Comparison of ENCODE assay signal across 11 cellular contexts in genomic region chr21:31630062-31630711, GRCh38. TPM values are rescaled to one million over a fixed set of nuclear protein-coding genes. Genes with fewer than 3 reads are reported as not detected.
DNase-seq lines count a peak whose midpoint lies in the region; ATAC-seq, FAIRE-seq and TF ChIP-seq lines count a peak whose summit lies in the region.
"Had no signal": no experiment of that assay in that cellular context is flagged by ENCODE, and none has a peak within 500 bp of the region (broad histone marks: within the 10 kb centered on the region; RNA-seq: fewer than 3 reads in every experiment).

No MANE protein-coding gene starts in this region.

- H3K4me2 ChIP-seq in A549, result peak overlapping the region; percentile 53

- 6% methylated on average over 8 of the region's 8 CpGs for WGBS in A549 (ENCODE audit: missing lambda C conversion rate)

- no peak for TF ChIP-seq POLR2A in A549 (IDR thresholded peaks at IDR 0.05; ENCODE audit: low read length)

- no peak for TF ChIP-seq RAD21 in A549 (conservative IDR thresholded peaks at IDR 0.05 in 1 of 2, IDR thresholded peaks at IDR 0.05 in 1 of 2)

- H3K4me3 ChIP-seq in A549, result no peak overlapping the region
- H3K4me3 ChIP-seq in WERI-Rb-1 (ENCODE audit: low read depth, low read length), result no peak overlapping the region
- no peak overlapping the region for H3K4me3 ChIP-seq in kidney (ENCODE audit: low read length in 2 of 2)

- POLR2A ChIA-PET in A549 (lab: Yijun Ruan, JAX), result no interaction called here
- POLR2A ChIA-PET in activated CD8-positive, alpha-beta T cell treated with anti-CD3 and anti-CD28 coated beads, Interleukin-2, amount 10 ng/mL, durations not matched to agents 7 days and 5 days (lab: Charles Lee), result no interaction called here

- H3K4me1 Mint-ChIP-seq in activated CD8-positive, alpha-beta T cell treated with anti-CD3 and anti-CD28 coated beads, Interleukin-2, amount 10 ng/mL, durations not matched to agents 7 days and 5 days (ENCODE audit: low read depth), result no peaks in the 10 kb centered on the region
- H3K4me1 Mint-ChIP-seq in nephron progenitor cell, result peaks cover 11% of the 10 kb centered on the region
- H3K4me1 Mint-ChIP-seq: CD4-positive, alpha-beta memory T cell had no signal

- H3K4me1 ChIP-seq in A549, result peaks cover 13% of the 10 kb centered on the region
- H3K4me1 ChIP-seq in kidney (ENCODE audit: control insufficient read depth in 1 of 2, insufficient read depth in 1 of 2, low read depth in 1 of 2, low read length in 2 of 2), result peaks cover 0 to 8% of the 10 kb centered on the region in 2 donors

- DNase-seq in A549 (ENCODE audit: low read depth in 1 of 2, low spot score in 1 of 2) (peak; percentile 8 to 79), HPDE6-E6E7 (ENCODE audit: extremely low spot score) (peak; percentile 64), WERI-Rb-1 (peak; percentile 36), kidney (no peak), activated gamma-delta T cell treated with Interleukin-2 at 50 U/mL for 16 hours (no peak), nephron progenitor cell (no peak), NCI-H1930 (lab: John Stamatoyannopoulos, UW) (no peak)
- DNase-seq in activated CD8-positive, alpha-beta T cell treated with anti-CD3 and anti-CD28 coated beads, Interleukin-2, amount 10 ng/mL, durations not matched to agents 7 days and 5 days, result no peak
- DNase-seq: CD4-positive, alpha-beta memory T cell; mesendoderm; T-helper 2 cell had no signal

- peaks cover 2% of the 10 kb centered on the region for H3K36me3 Mint-ChIP-seq in activated CD8-positive, alpha-beta T cell treated with anti-CD3 and anti-CD28 coated beads, Interleukin-2, amount 10 ng/mL, durations not matched to agents 7 days and 5 days (ENCODE audit: low read depth)
- H3K36me3 Mint-ChIP-seq in nephron progenitor cell (ENCODE audit: low read depth), result peaks cover 8% of the 10 kb centered on the region
- H3K36me3 Mint-ChIP-seq: CD4-positive, alpha-beta memory T cell had no signal

- TF ChIP-seq CTCF in A549 (IDR thresholded peaks at IDR 0.05), result no peak
- TF ChIP-seq CTCF in WERI-Rb-1 (IDR thresholded peaks at IDR 0.05; ENCODE audit: low read depth, low read length), result no peak
- no peak for TF ChIP-seq CTCF in kidney (IDR thresholded peaks at IDR 0.05; ENCODE audit: borderline replicate concordance, extremely low read depth, insufficient read depth)
- no peak for TF ChIP-seq CTCF in nephron progenitor cell (IDR thresholded peaks at IDR 0.05)

- H3K4me3 Mint-ChIP-seq in activated CD8-positive, alpha-beta T cell treated with anti-CD3 and anti-CD28 coated beads, Interleukin-2, amount 10 ng/mL, durations not matched to agents 7 days and 5 days, result no peak overlapping the region
- H3K4me3 Mint-ChIP-seq in nephron progenitor cell, result no peak overlapping the region
- H3K4me3 Mint-ChIP-seq: CD4-positive, alpha-beta memory T cell had no signal

- ATAC-seq in A549, result peak; percentile 19 to 86; a peak in 4 of 6 replicates
- ATAC-seq in activated CD8-positive, alpha-beta T cell treated with anti-CD3 and anti-CD28 coated beads, Interleukin-2, amount 10 ng/mL, durations not matched to agents 7 days and 5 days, result no peak

- no peak for FAIRE-seq in A549 (lab: Jason Lieb, UNC)
- FAIRE-seq in kidney (lab: Jason Lieb, UNC), result peak; percentile 50

- peaks cover 5% of the 10 kb centered on the region for H3K27me3 Mint-ChIP-seq in activated CD8-positive, alpha-beta T cell treated with anti-CD3 and anti-CD28 coated beads, Interleukin-2, amount 10 ng/mL, durations not matched to agents 7 days and 5 days (ENCODE audit: low read depth)
- peaks cover 6% of the 10 kb centered on the region for H3K27me3 Mint-ChIP-seq in nephron progenitor cell (ENCODE audit: low read depth, poor library complexity)
- H3K27me3 Mint-ChIP-seq: CD4-positive, alpha-beta memory T cell had no signal

- H3K27ac Mint-ChIP-seq in activated CD8-positive, alpha-beta T cell treated with anti-CD3 and anti-CD28 coated beads, Interleukin-2, amount 10 ng/mL, durations not matched to agents 7 days and 5 days, result no peak overlapping the region
- H3K27ac Mint-ChIP-seq in nephron progenitor cell, result no peak overlapping the region
- H3K27ac Mint-ChIP-seq: CD4-positive, alpha-beta memory T cell had no signal

- intact Hi-C loops in kidney (cut with DNase I), result no loop called here

- H3K9me3 ChIP-seq in A549, result no peaks in the 10 kb centered on the region
- H3K9me3 ChIP-seq in WERI-Rb-1 (ENCODE audit: severe bottlenecking), result peaks cover 5% of the 10 kb centered on the region
- H3K9me3 ChIP-seq in kidney (ENCODE audit: control insufficient read depth in 1 of 2, low read length in 2 of 2), result no peaks in the 10 kb centered on the region

- H3K27ac ChIP-seq in A549, result peak overlapping the region in 1 of 2 experiments; percentile 59; a peak in 3 of 6 replicates
- H3K27ac ChIP-seq in WERI-Rb-1, result no peak overlapping the region
- no peak overlapping the region for H3K27ac ChIP-seq in kidney (ENCODE audit: low read depth in 2 of 2, low read length in 2 of 2)

- H3K27me3 ChIP-seq in WERI-Rb-1 (ENCODE audit: insufficient read depth, low read depth, severe bottlenecking), result no peaks in the 10 kb centered on the region

- TF ChIP-seq EP300 in A549 (IDR thresholded peaks at IDR 0.05), result no peak

- H3K9ac ChIP-seq in kidney (ENCODE audit: low read length in 2 of 2), result no peak overlapping the region

- no peaks in the 10 kb centered on the region; the same call in 1 of the 2 replicates for H3K36me3 ChIP-seq in WERI-Rb-1
- no peaks in the 10 kb centered on the region for H3K36me3 ChIP-seq in kidney (ENCODE audit: control insufficient read depth in 1 of 2, insufficient read depth in 2 of 2, low read length in 2 of 2)

- CTCF ChIA-PET in A549 (lab: Yijun Ruan, JAX), result interaction anchor here (1.2 kb wide), 1 partner anchor 50 kb away, joined by 3 read pairs; no protein-coding TSS in a partner anchor
- CTCF ChIA-PET in activated CD8-positive, alpha-beta T cell treated with anti-CD3 and anti-CD28 coated beads, Interleukin-2, amount 10 ng/mL, durations not matched to agents 7 days and 5 days (lab: Charles Lee), result no interaction called here

- H3K9me3 Mint-ChIP-seq in activated CD8-positive, alpha-beta T cell treated with anti-CD3 and anti-CD28 coated beads, Interleukin-2, amount 10 ng/mL, durations not matched to agents 7 days and 5 days (ENCODE audit: insufficient read depth), result no peaks in the 10 kb centered on the region
- H3K9me3 Mint-ChIP-seq in nephron progenitor cell, result peaks cover 5% of the 10 kb centered on the region

TF ChIP-seq in A549, 52 proteins besides CTCF, POLR2A, EP300 and RAD21:
- TF ChIP-seq HEYL (CRISPR knock-in tag; IDR thresholded peaks at IDR 0.05) (no peak), FOSL2 (IDR thresholded peaks at IDR 0.05) (peak; percentile 28; the same call in 1 of the 2 replicates), FOSL2 (CRISPR knock-in tag; IDR thresholded peaks at IDR 0.05) (peak; percentile 76)

RNA-seq across cellular contexts. Expression of gene SOD1, which starts 29.3 kb away (rescaled TPM):
- 355 and 488 TPM in 2 replicates for polyA plus RNA-seq in A549 (2011; rRNA removed)
- 427 and 610 TPM in 2 replicates for polyA plus RNA-seq in A549 (2012; cell fraction: cytosol; rRNA removed)
- 188 and 226 TPM in 2 replicates for polyA plus RNA-seq in A549 (2012; cell fraction: nucleus; rRNA removed)
- 551 to 579 TPM (median 577 TPM) in 3 replicates for polyA plus RNA-seq in A549 (2017; fragmentation: RNase III; extraction: RNeasy Plus Mini Kit Qiagen cat#74134 plus additional on column Dnase treatment)
- 104 and 106 TPM in 2 replicates for polyA minus RNA-seq in A549 (2011; rRNA and poly(A)+ RNA removed)
- total RNA-seq in kidney, result 243 TPM
- 910 TPM for polyA plus RNA-seq in kidney (ENCODE audit: insufficient read depth, low read depth, low replicate concordance)
- 100 to 1,000 TPM; 229 to 234 TPM for total RNA-seq in activated CD8-positive, alpha-beta T cell treated with anti-CD3 and anti-CD28 coated beads, Interleukin-2, amount 10 ng/mL, durations not matched to agents 7 days and 5 days

Comparison
In these comparisons a context has a peak if more than half of its experiments do, and no peak if none do; other contexts are left out.
1. DNase-seq: peak in A549 (2 of 2), HPDE6-E6E7 (single experiment) and WERI-Rb-1 (single experiment); none in kidney (single experiment), activated gamma-delta T cell treated with Interleukin-2 at 50 U/mL for 16 hours (single experiment), activated CD8-positive, alpha-beta T cell treated with anti-CD3 and anti-CD28 coated beads, Interleukin-2, amount 10 ng/mL, durations not matched to agents 7 days and 5 days (single experiment), nephron progenitor cell (single experiment) and NCI-H1930 (0 of 2).